Comparison of ENCODE assay signal across 8 cellular contexts in genomic region chr5:57179262-57179960, GRCh38.
DNase-seq lines count a peak whose midpoint lies in the region; ATAC-seq and TF ChIP-seq lines count a peak whose summit lies in the region.

No MANE protein-coding gene starts in this region.

- no peak for ATAC-seq in stimulated activated naive CD8-positive, alpha-beta T cell treated with anti-CD3 and anti-CD28 coated beads, Interleukin-15, Interleukin-2, amounts not matched to agents 100 U/mL and 50 U/mL, for 24 hours

- peak overlapping the region; percentile 92 for H3K4me3 Mint-ChIP-seq in stimulated activated naive CD8-positive, alpha-beta T cell treated with anti-CD3 and anti-CD28 coated beads, Interleukin-15, Interleukin-2, amounts not matched to agents 100 ng/mL and 50 ng/mL, for 24 hours

- peak overlapping the region; percentile 81 for H3K27ac Mint-ChIP-seq in stimulated activated naive CD8-positive, alpha-beta T cell treated with anti-CD3 and anti-CD28 coated beads, Interleukin-15, Interleukin-2, amounts not matched to agents 100 ng/mL and 50 ng/mL, for 24 hours

- H3K9me3 ChIP-seq in muscle layer of duodenum (ENCODE audit: control insufficient read depth in 1 of 2, low read length in 2 of 2) = no peaks in the 10 kb centered on the region

- TF ChIP-seq CTCF in coronary artery (IDR thresholded peaks at IDR 0.05) (no peak), GM20000 (IDR thresholded peaks at IDR 0.05; ENCODE audit: extremely low read depth, missing control alignments) (no peak)

- no peak for DNase-seq in stimulated activated naive CD8-positive, alpha-beta T cell treated with anti-CD3 and anti-CD28 coated beads, Interleukin-15, Interleukin-2, amounts not matched to agents 100 U/mL and 50 U/mL, for 24 hours
- no peak for DNase-seq in coronary artery (ENCODE audit: low spot score)
- no peak for DNase-seq in NCI-H1105 treated with DMSO at 0.1 percent for 48 hours (lab: John Stamatoyannopoulos, UW)
- DNase-seq in middle frontal gyrus (ENCODE audit: extremely low spot score, low spot score) = no peak
- no peak for DNase-seq in NCI-H2196 treated with DMSO at 0.1 percent for 48 hours (lab: John Stamatoyannopoulos, UW; ENCODE audit: unreplicated experiment)
- DNase-seq in GM20000 (ENCODE audit: low spot score) = no peak

- H3K4me1 Mint-ChIP-seq in stimulated activated naive CD8-positive, alpha-beta T cell treated with anti-CD3 and anti-CD28 coated beads, Interleukin-15, Interleukin-2, amounts not matched to agents 100 ng/mL and 50 ng/mL, for 24 hours (ENCODE audit: low read depth) = peaks cover 72% of the 10 kb centered on the region

- peak overlapping the region; percentile 29 to 62 for H3K27ac ChIP-seq in coronary artery
- H3K27ac ChIP-seq in muscle layer of duodenum (ENCODE audit: low read length) = no peak overlapping the region

- H3K4me3 ChIP-seq in coronary artery (peak overlapping the region; percentile 98), muscle layer of duodenum (ENCODE audit: low read depth in 1 of 2, low read length in 2 of 2) (peak overlapping the region; percentile 44 to 77)

- H3K4me1 ChIP-seq in muscle layer of duodenum (ENCODE audit: control insufficient read depth in 1 of 2, insufficient read depth in 2 of 2, low read length in 2 of 2) = peaks cover 4 to 38% of the 10 kb centered on the region in 2 donors

- H3K27me3 Mint-ChIP-seq in stimulated activated naive CD8-positive, alpha-beta T cell treated with anti-CD3 and anti-CD28 coated beads, Interleukin-15, Interleukin-2, amounts not matched to agents 100 ng/mL and 50 ng/mL, for 24 hours = no peaks in the 10 kb centered on the region

- H3K27me3 ChIP-seq in muscle layer of duodenum (ENCODE audit: low read depth, low read length) = no peaks in the 10 kb centered on the region

- peaks cover 75% of the 10 kb centered on the region for H3K36me3 Mint-ChIP-seq in stimulated activated naive CD8-positive, alpha-beta T cell treated with anti-CD3 and anti-CD28 coated beads, Interleukin-15, Interleukin-2, amounts not matched to agents 100 ng/mL and 50 ng/mL, for 24 hours (ENCODE audit: low read depth)

- H3K9me3 Mint-ChIP-seq in stimulated activated naive CD8-positive, alpha-beta T cell treated with anti-CD3 and anti-CD28 coated beads, Interleukin-15, Interleukin-2, amounts not matched to agents 100 ng/mL and 50 ng/mL, for 24 hours = no peaks in the 10 kb centered on the region

- peaks cover 0 to 18% of the 10 kb centered on the region in 2 donors for H3K36me3 ChIP-seq in muscle layer of duodenum (ENCODE audit: control insufficient read depth in 1 of 2, insufficient read depth in 2 of 2, low read length in 2 of 2)
